In the genomic region with DNA sequence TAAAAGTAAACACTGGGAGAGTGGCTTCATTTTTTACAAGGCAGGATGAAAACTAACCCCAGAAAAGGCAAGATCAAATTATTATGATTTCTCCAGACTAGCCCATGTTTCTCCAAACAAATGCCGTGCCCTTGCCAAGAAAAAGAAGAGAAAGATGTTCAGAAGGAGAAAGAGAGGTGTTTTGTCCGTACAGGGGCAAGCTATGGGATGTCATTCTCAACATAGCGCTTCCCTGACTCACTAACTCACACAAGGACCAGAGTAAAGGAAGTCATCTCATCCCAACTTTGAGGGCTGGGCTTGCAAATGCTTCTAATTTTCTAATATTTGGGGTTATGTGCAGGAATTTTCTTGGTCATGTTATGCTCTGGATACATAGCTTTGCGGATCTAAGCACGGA, we compare ENCODE assay signal across 20 cellular contexts.
DNase-seq lines count a peak whose midpoint lies in the region; TF ChIP-seq lines count a peak whose summit lies in the region.
"Had no signal": no experiment of that assay in that cellular context is flagged by ENCODE, and none has a peak within 500 bp of the region (broad histone marks: within the 10 kb centered on the region; RNA-seq: fewer than 3 reads in every experiment).

No MANE protein-coding gene starts in this region.

- no peaks in the 10 kb centered on the region for H3F3A ChIP-seq in neural progenitor cell (ENCODE audit: low read depth)

- H3K4me3 ChIP-seq in esophagus squamous epithelium, result no peak overlapping the region
- H3K4me3 ChIP-seq in neural progenitor cell, result no peak overlapping the region
- H3K4me3 ChIP-seq: A549, psoas muscle, spleen, thyroid gland had no signal

- peak overlapping the region in 3 of 4 donors; percentile 1 to 67 (median 51) for H3K27ac ChIP-seq in esophagus squamous epithelium
- no peak overlapping the region for H3K27ac ChIP-seq in neural progenitor cell
- H3K27ac ChIP-seq: A549, psoas muscle, spleen, thyroid gland had no signal

- peak overlapping the region; percentile 6 for H3K4me2 ChIP-seq in neural progenitor cell
- H3K4me2 ChIP-seq: A549 had no signal

- H3K4me1 ChIP-seq in esophagus squamous epithelium (peaks cover 0 to 8% (median 0%) of the 10 kb centered on the region in 3 donors), neural progenitor cell (peaks cover 8% of the 10 kb centered on the region)
- H3K4me1 ChIP-seq: A549, psoas muscle, spleen, thyroid gland had no signal

- 68 to 72% methylated on average over 5 of the region's 5 CpGs for WGBS in esophagus squamous epithelium, 2 donors

- CTCF ChIA-PET in activated CD4-positive, alpha-beta T cell treated with anti-CD3 and anti-CD28 coated beads, Interleukin-2, amount 10 ng/mL, durations not matched to agents 7 days and 5 days (lab: Charles Lee), result no interaction called here

- H3K9me3 ChIP-seq in esophagus squamous epithelium (no peaks in the 10 kb centered on the region), neural progenitor cell (ENCODE audit: low read depth) (no peaks in the 10 kb centered on the region)
- H3K9me3 ChIP-seq: A549, MG63, psoas muscle, thyroid gland had no signal

- TF ChIP-seq CTCF in esophagus squamous epithelium (IDR thresholded peaks at IDR 0.05), result no peak
- TF ChIP-seq CTCF in neural progenitor cell (IDR thresholded peaks at IDR 0.05), result no peak

- peak overlapping the region; percentile 77 for H2AFZ ChIP-seq in neural progenitor cell (replicated peaks)

- no peak for TF ChIP-seq POLR2A in esophagus squamous epithelium (IDR thresholded peaks at IDR 0.05)

- no peak overlapping the region for H3K4me3 Mint-ChIP-seq in neural progenitor cell
- H3K4me3 Mint-ChIP-seq in activated CD4-positive, alpha-beta T cell treated with anti-CD3 and anti-CD28 coated beads, Interleukin-2, amount 10 ng/mL, durations not matched to agents 7 days and 5 days, result no peak overlapping the region
- H3K4me3 Mint-ChIP-seq: activated naive CD4-positive, alpha-beta T cell treated with anti-CD3 and anti-CD28 coated beads, Interleukin-2, amount 10 ng/mL, durations not matched to agents 7 days and 5 days; naive thymus-derived CD8-positive, alpha-beta T cell had no signal

- no peak overlapping the region for H3K27ac Mint-ChIP-seq in neural progenitor cell
- H3K27ac Mint-ChIP-seq in activated CD4-positive, alpha-beta T cell treated with anti-CD3 and anti-CD28 coated beads, Interleukin-2, amount 10 ng/mL, durations not matched to agents 7 days and 5 days, result no peak overlapping the region
- H3K27ac Mint-ChIP-seq: activated naive CD4-positive, alpha-beta T cell treated with anti-CD3 and anti-CD28 coated beads, Interleukin-2, amount 10 ng/mL, durations not matched to agents 7 days and 5 days; naive thymus-derived CD8-positive, alpha-beta T cell had no signal

- no peaks in the 10 kb centered on the region for H3K79me2 ChIP-seq in neural progenitor cell (ENCODE audit: low read depth)

- DNase-seq in AG08395 (ENCODE audit: low spot score), result peak; percentile 70
- DNase-seq in M059J (ENCODE audit: low read depth), result peak; percentile 52
- no peak for DNase-seq in esophagus squamous epithelium (lab: John Stamatoyannopoulos, UW)
- DNase-seq in neural progenitor cell (ENCODE audit: low spot score), result no peak
- no peak for DNase-seq in iPS-NIHi7 (ENCODE audit: extremely low spot score)
- DNase-seq in NCI-H774 (lab: John Stamatoyannopoulos, UW), result no peak
- DNase-seq in HuH-7 (ENCODE audit: low spot score), result no peak
- DNase-seq in activated CD4-positive, alpha-beta T cell treated with anti-CD3 and anti-CD28 coated beads, Interleukin-2, amount 10 ng/mL, durations not matched to agents 7 days and 5 days, result no peak
- DNase-seq: activated CD4-positive, alpha-beta T cell treated with anti-CD3 and anti-CD28 coated beads, Interleukin-2, amount 50 U/mL, for 48 hours; activated naive CD4-positive, alpha-beta T cell treated with anti-CD3 and anti-CD28 coated beads, Interleukin-2, amount 10 ng/mL, durations not matched to agents 7 days and 5 days; DMS79; MG63; naive thymus-derived CD8-positive, alpha-beta T cell; NCI-H146; NCI-H226; psoas muscle; spleen; T-helper 1 cell; thyroid gland had no signal

- H3K36me3 Mint-ChIP-seq in neural progenitor cell, result no peaks in the 10 kb centered on the region
- no peaks in the 10 kb centered on the region for H3K36me3 Mint-ChIP-seq in activated CD4-positive, alpha-beta T cell treated with anti-CD3 and anti-CD28 coated beads, Interleukin-2, amount 10 ng/mL, durations not matched to agents 7 days and 5 days (ENCODE audit: low read depth)
- H3K36me3 Mint-ChIP-seq: activated naive CD4-positive, alpha-beta T cell treated with anti-CD3 and anti-CD28 coated beads, Interleukin-2, amount 10 ng/mL, durations not matched to agents 7 days and 5 days; naive thymus-derived CD8-positive, alpha-beta T cell had no signal

- H3K9ac ChIP-seq in neural progenitor cell, result no peak overlapping the region

- no peaks in the 10 kb centered on the region for H4K20me1 ChIP-seq in neural progenitor cell (ENCODE audit: low read depth)

- H3K4me1 Mint-ChIP-seq in neural progenitor cell, result peaks cover 25% of the 10 kb centered on the region
- H3K4me1 Mint-ChIP-seq in activated CD4-positive, alpha-beta T cell treated with anti-CD3 and anti-CD28 coated beads, Interleukin-2, amount 10 ng/mL, durations not matched to agents 7 days and 5 days, result no peaks in the 10 kb centered on the region
- H3K4me1 Mint-ChIP-seq: activated naive CD4-positive, alpha-beta T cell treated with anti-CD3 and anti-CD28 coated beads, Interleukin-2, amount 10 ng/mL, durations not matched to agents 7 days and 5 days had no signal

- intact Hi-C loops in esophagus squamous epithelium (cut with DNase I), result no loop called here

- H3K27me3 ChIP-seq in esophagus squamous epithelium, result no peaks in the 10 kb centered on the region
- no peaks in the 10 kb centered on the region for H3K27me3 ChIP-seq in neural progenitor cell
- H3K27me3 ChIP-seq: MG63, thyroid gland had no signal

- H3K36me3 ChIP-seq in esophagus squamous epithelium (no peaks in the 10 kb centered on the region), neural progenitor cell (no peaks in the 10 kb centered on the region)
- H3K36me3 ChIP-seq: MG63, spleen, thyroid gland had no signal

- H3K9me3 Mint-ChIP-seq in neural progenitor cell, result no peaks in the 10 kb centered on the region
- no peaks in the 10 kb centered on the region for H3K9me3 Mint-ChIP-seq in activated CD4-positive, alpha-beta T cell treated with anti-CD3 and anti-CD28 coated beads, Interleukin-2, amount 10 ng/mL, durations not matched to agents 7 days and 5 days
- H3K9me3 Mint-ChIP-seq: activated naive CD4-positive, alpha-beta T cell treated with anti-CD3 and anti-CD28 coated beads, Interleukin-2, amount 10 ng/mL, durations not matched to agents 7 days and 5 days had no signal

- POLR2A ChIA-PET in activated CD4-positive, alpha-beta T cell treated with anti-CD3 and anti-CD28 coated beads, Interleukin-2, amount 10 ng/mL, durations not matched to agents 7 days and 5 days (lab: Charles Lee), result no interaction called here

- H3K27me3 Mint-ChIP-seq in neural progenitor cell (ENCODE audit: insufficient read depth, low read depth), result no peaks in the 10 kb centered on the region
- no peaks in the 10 kb centered on the region for H3K27me3 Mint-ChIP-seq in activated CD4-positive, alpha-beta T cell treated with anti-CD3 and anti-CD28 coated beads, Interleukin-2, amount 10 ng/mL, durations not matched to agents 7 days and 5 days
- H3K27me3 Mint-ChIP-seq: activated naive CD4-positive, alpha-beta T cell treated with anti-CD3 and anti-CD28 coated beads, Interleukin-2, amount 10 ng/mL, durations not matched to agents 7 days and 5 days had no signal

Comparison
In these comparisons a context has a peak if more than half of its experiments do, and no peak if none do; other contexts are left out.
1. DNase-seq: peak in AG08395 (single experiment) and M059J (single experiment); none in esophagus squamous epithelium (single experiment), neural progenitor cell (single experiment), iPS-NIHi7 (single experiment), NCI-H774 (single experiment), HuH-7 (single experiment) and activated CD4-positive, alpha-beta T cell treated with anti-CD3 and anti-CD28 coated beads, Interleukin-2, amount 10 ng/mL, durations not matched to agents 7 days and 5 days (single experiment).